18 cellular contexts compared by ENCODE assay signal in the genomic region with DNA sequence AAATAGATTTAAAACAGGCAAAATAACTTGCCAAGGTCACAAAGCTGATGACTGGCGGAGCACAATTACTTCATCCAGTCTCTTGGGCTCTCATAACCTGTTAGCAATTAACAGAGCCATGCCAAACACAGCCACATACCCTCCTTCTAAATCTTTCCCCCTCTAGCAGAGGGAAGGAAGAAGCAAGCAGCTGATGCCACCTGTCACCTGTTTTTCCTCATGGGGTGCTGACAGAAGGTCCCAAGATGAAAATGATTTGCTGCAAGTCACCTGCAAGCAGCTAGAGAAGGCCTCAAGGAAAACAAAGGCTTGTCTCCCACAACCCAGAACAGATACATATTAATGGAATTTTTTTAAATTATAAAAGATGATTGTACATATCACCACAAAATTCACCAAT.
DNase-seq lines count a peak whose midpoint lies in the region; ATAC-seq and TF ChIP-seq lines count a peak whose summit lies in the region.
"Had no signal": no experiment of that assay in that cellular context is flagged by ENCODE, and none has a peak within 500 bp of the region (broad histone marks: within the 10 kb centered on the region; RNA-seq: fewer than 3 reads in every experiment).

No MANE protein-coding gene starts in this region.

- H3K4me1 Mint-ChIP-seq in glutamatergic neuron (ENCODE audit: low read depth, unreplicated experiment) = peaks cover 75% of the 10 kb centered on the region
- H3K4me1 Mint-ChIP-seq: B cell had no signal

- ATAC-seq in left lobe of liver = peak; percentile 41
- no peak for ATAC-seq in HG03469 (IDR thresholded peaks at IDR 0.05; ENCODE audit: unreplicated experiment)
- ATAC-seq: A549; CD8-positive, alpha-beta T cell; GM12878 had no signal

- peaks cover 28% of the 10 kb centered on the region for H3K9me3 Mint-ChIP-seq in glutamatergic neuron (ENCODE audit: unreplicated experiment)
- H3K9me3 Mint-ChIP-seq: CD4-positive, alpha-beta T cell; CD8-positive, alpha-beta T cell had no signal

- DNase-seq in NCI-H2171 treated with DMSO at 0.1 percent for 48 hours (lab: John Stamatoyannopoulos, UW) = peak; percentile 79
- DNase-seq in NCI-H2171 (lab: John Stamatoyannopoulos, UW) = no peak
- peak; percentile 18 for DNase-seq in cerebellum (ENCODE audit: low spot score)
- DNase-seq in glutamatergic neuron = no peak
- DNase-seq in left lobe of liver (ENCODE audit: low spot score) = no peak
- no peak for DNase-seq in NCI-H1092 treated with DMSO at 0.1 percent for 48 hours (lab: John Stamatoyannopoulos, UW)
- DNase-seq in SKM-1 treated with dmso at 0.1 percent for 144 hours (lab: John Stamatoyannopoulos, UW; ENCODE audit: unreplicated experiment) = no peak
- DNase-seq: AML-193; Caco-2; Calu3; CD4-positive, alpha-beta T cell; CD8-positive, alpha-beta T cell; DMS79 treated with DMSO at 0.1 percent for 48 hours; GDM1 had no signal

- no peak for TF ChIP-seq CTCF in glutamatergic neuron (IDR thresholded peaks at IDR 0.05; ENCODE audit: partially characterized antibody, unreplicated experiment)

- peak overlapping the region; percentile 93 for H3K27ac Mint-ChIP-seq in glutamatergic neuron (ENCODE audit: unreplicated experiment)
- H3K27ac Mint-ChIP-seq: B cell; CD4-positive, alpha-beta T cell; CD8-positive, alpha-beta T cell had no signal

- H3K4me3 Mint-ChIP-seq in glutamatergic neuron (ENCODE audit: unreplicated experiment) = peak overlapping the region; percentile 72
- H3K4me3 Mint-ChIP-seq: B cell; CD4-positive, alpha-beta T cell; CD8-positive, alpha-beta T cell had no signal

- peaks cover 23% of the 10 kb centered on the region for H3K27me3 Mint-ChIP-seq in glutamatergic neuron (ENCODE audit: unreplicated experiment)
- H3K27me3 Mint-ChIP-seq: B cell; CD4-positive, alpha-beta T cell had no signal

- peaks cover 10% of the 10 kb centered on the region for H3K36me3 Mint-ChIP-seq in glutamatergic neuron (ENCODE audit: unreplicated experiment)
- H3K36me3 Mint-ChIP-seq: CD8-positive, alpha-beta T cell had no signal

Comparison
In these comparisons a context has a peak if more than half of its experiments do, and no peak if none do; other contexts are left out.
1. DNase-seq: peak in NCI-H2171 treated with DMSO at 0.1 percent for 48 hours (single experiment) and cerebellum (single experiment); none in NCI-H2171 (single experiment), glutamatergic neuron (single experiment), left lobe of liver (single experiment), NCI-H1092 treated with DMSO at 0.1 percent for 48 hours (single experiment) and SKM-1 treated with dmso at 0.1 percent for 144 hours (single experiment).